15 cellular contexts compared by ENCODE assay signal in genomic region chr7:10221084-10221483, GRCh38.
DNase-seq lines count a peak whose midpoint lies in the region; ATAC-seq and TF ChIP-seq lines count a peak whose summit lies in the region.
"Had no signal": no experiment of that assay in that cellular context is flagged by ENCODE, and none has a peak within 500 bp of the region (broad histone marks: within the 10 kb centered on the region; RNA-seq: fewer than 3 reads in every experiment).

No MANE protein-coding gene starts in this region.

- H3K36me3 ChIP-seq in GM23338 (ENCODE audit: insufficient read depth) = no peaks in the 10 kb centered on the region

- DNase-seq in GM23338 (ENCODE audit: low spot score) = no peak
- DNase-seq in H4 (ENCODE audit: low spot score) = peak; percentile 45
- DNase-seq in NCI-H69 (lab: John Stamatoyannopoulos, UW) = peak; percentile 81
- no peak for DNase-seq in nephron progenitor cell
- no peak for DNase-seq in glomerular visceral epithelial cell (ENCODE audit: extremely low spot score)
- DNase-seq in endothelial cell (ENCODE audit: low spot score) = no peak
- DNase-seq: C1 segment of cervical spinal cord; CD4-positive, alpha-beta memory T cell; DMS153; DND-41; GDM1; GOT3; H7; HCEC 1CT had no signal

- ATAC-seq in GM23338 = no peak
- ATAC-seq: GM12878 had no signal

- H3K27ac Mint-ChIP-seq in GM23338 (0 out of 2 replicates have a peak overlapping the region, but pooled peaks have one; percentile 7), nephron progenitor cell (peak overlapping the region; percentile 55), endothelial cell (ENCODE audit: unreplicated experiment) (no peak overlapping the region)
- H3K27ac Mint-ChIP-seq: CD4-positive, alpha-beta memory T cell had no signal

- no peak overlapping the region for H2AFZ ChIP-seq in GM23338

- no peaks in the 10 kb centered on the region for H3K36me3 Mint-ChIP-seq in GM23338 (ENCODE audit: low read depth)
- no peaks in the 10 kb centered on the region for H3K36me3 Mint-ChIP-seq in nephron progenitor cell (ENCODE audit: low read depth)
- H3K36me3 Mint-ChIP-seq in endothelial cell (ENCODE audit: low read depth, unreplicated experiment) = no peaks in the 10 kb centered on the region
- H3K36me3 Mint-ChIP-seq: CD4-positive, alpha-beta memory T cell had no signal

- no peaks in the 10 kb centered on the region; the same call in 1 of the 2 replicates for H3K4me1 ChIP-seq in GM23338 (ENCODE audit: insufficient read depth)

- H3K4me3 Mint-ChIP-seq in GM23338 = no peak overlapping the region
- H3K4me3 Mint-ChIP-seq in nephron progenitor cell = no peak overlapping the region
- no peak overlapping the region for H3K4me3 Mint-ChIP-seq in endothelial cell (ENCODE audit: unreplicated experiment)
- H3K4me3 Mint-ChIP-seq: CD4-positive, alpha-beta memory T cell had no signal

- no peak overlapping the region for H3K4me2 ChIP-seq in GM23338

- H3K27me3 Mint-ChIP-seq in GM23338 (ENCODE audit: insufficient read depth, low read depth, poor library complexity) = no peaks in the 10 kb centered on the region
- H3K27me3 Mint-ChIP-seq in nephron progenitor cell (ENCODE audit: low read depth, poor library complexity) = no peaks in the 10 kb centered on the region
- H3K27me3 Mint-ChIP-seq in endothelial cell (ENCODE audit: unreplicated experiment) = no peaks in the 10 kb centered on the region
- H3K27me3 Mint-ChIP-seq: CD4-positive, alpha-beta memory T cell had no signal

- no peak overlapping the region for H3K4me3 ChIP-seq in GM23338
- H3K4me3 ChIP-seq: GM12878 had no signal

- H3K9me2 ChIP-seq in GM23338 (ENCODE audit: insufficient read depth) = no peaks in the 10 kb centered on the region

- no peaks in the 10 kb centered on the region for H3F3A ChIP-seq in GM23338 (replicated peaks; ENCODE audit: low read depth)

- no peaks in the 10 kb centered on the region for H3K27me3 ChIP-seq in GM23338 (ENCODE audit: insufficient read depth)

- H3K9me3 Mint-ChIP-seq in GM23338 (no peaks in the 10 kb centered on the region), nephron progenitor cell (no peaks in the 10 kb centered on the region), endothelial cell (ENCODE audit: unreplicated experiment) (no peaks in the 10 kb centered on the region)

- TF ChIP-seq CTCF in GM23338 (conservative IDR thresholded peaks at IDR 0.05; ENCODE audit: low read depth in 2 of 2) (no peak), nephron progenitor cell (IDR thresholded peaks at IDR 0.05) (no peak), endothelial cell (IDR thresholded peaks at IDR 0.05; ENCODE audit: unreplicated experiment) (no peak)

- no peak overlapping the region for H3K27ac ChIP-seq in GM23338 (ENCODE audit: low read depth)

- no peaks in the 10 kb centered on the region for H4K20me1 ChIP-seq in GM23338 (replicated peaks; ENCODE audit: insufficient read depth)

- H3K79me2 ChIP-seq in GM23338 (replicated peaks; ENCODE audit: insufficient read depth) = no peaks in the 10 kb centered on the region

- H3K4me1 Mint-ChIP-seq in GM23338 = peaks cover 4% of the 10 kb centered on the region
- no peaks in the 10 kb centered on the region for H3K4me1 Mint-ChIP-seq in nephron progenitor cell
- peaks cover 6% of the 10 kb centered on the region for H3K4me1 Mint-ChIP-seq in endothelial cell (ENCODE audit: unreplicated experiment)
- H3K4me1 Mint-ChIP-seq: CD4-positive, alpha-beta memory T cell had no signal

TF ChIP-seq in GM23338, 12 proteins besides CTCF, POLR2A, EP300 and RAD21 (continues in another document):
- TF ChIP-seq ETS1 (IDR thresholded peaks at IDR 0.05) (no peak), ZNF114 (CRISPR knock-in tag; IDR thresholded peaks at IDR 0.05) (no peak), STAT1 (IDR thresholded peaks at IDR 0.05; ENCODE audit: unreplicated experiment) (no peak), REST (IDR thresholded peaks at IDR 0.05; ENCODE audit: unreplicated experiment) (no peak), EZH2phosphoT487 (IDR thresholded peaks at IDR 0.05; ENCODE audit: unreplicated experiment) (no peak), ZNF331 (CRISPR knock-in tag; IDR thresholded peaks at IDR 0.05; ENCODE audit: low read depth) (no peak), POLR2AphosphoS5 (IDR thresholded peaks at IDR 0.05; ENCODE audit: low read depth) (no peak), NANOG (IDR thresholded peaks at IDR 0.05; ENCODE audit: borderline replicate concordance) (no peak)

Comparison
In these comparisons a context has a peak if more than half of its experiments do, and no peak if none do; other contexts are left out.
1. DNase-seq: peak in H4 (single experiment) and NCI-H69 (single experiment); none in GM23338 (single experiment), nephron progenitor cell (single experiment), glomerular visceral epithelial cell (single experiment) and endothelial cell (single experiment).